In genomic region chr12:4091001-4091789, GRCh38 we compare ENCODE assay signal across 23 cellular contexts.
DNase-seq lines count a peak whose midpoint lies in the region; ATAC-seq lines count a peak whose summit lies in the region.
"Had no signal": no experiment of that assay in that cellular context is flagged by ENCODE, and none has a peak within 500 bp of the region (broad histone marks: within the 10 kb centered on the region; RNA-seq: fewer than 3 reads in every experiment).

No MANE protein-coding gene starts in this region.

- no peaks in the 10 kb centered on the region for H3K36me3 Mint-ChIP-seq in activated T-cell treated with anti-CD3 and anti-CD28 coated beads, Interleukin-2, amount 50 U/mL, for 24 hours (ENCODE audit: low read depth)
- H3K36me3 Mint-ChIP-seq in activated T-cell treated with anti-CD3 and anti-CD28 coated beads, Interleukin-2, amount 50 U/mL, for 72 hours (ENCODE audit: insufficient read depth in 2 of 2), result no peaks in the 10 kb centered on the region
- H3K36me3 Mint-ChIP-seq in dendritic cell treated with granulocyte-macrophage colony-stimulating factor and Interleukin-4, amounts not matched to agents 40 ng/mL and 50 ng/mL, for 4 days (ENCODE audit: low read depth), result no peaks in the 10 kb centered on the region
- H3K36me3 Mint-ChIP-seq in effector memory CD8-positive, alpha-beta T cell (ENCODE audit: insufficient read depth), result no peaks in the 10 kb centered on the region

- no peak overlapping the region for H3K4me3 Mint-ChIP-seq in activated T-cell treated with anti-CD3 and anti-CD28 coated beads, Interleukin-2, amount 50 U/mL, for 24 hours
- H3K4me3 Mint-ChIP-seq in activated T-cell treated with anti-CD3 and anti-CD28 coated beads, Interleukin-2, amount 50 U/mL, for 72 hours, result no peak overlapping the region
- H3K4me3 Mint-ChIP-seq in dendritic cell treated with granulocyte-macrophage colony-stimulating factor and Interleukin-4, amounts not matched to agents 40 ng/mL and 50 ng/mL, for 4 days, result peak overlapping the region; percentile 44
- no peak overlapping the region for H3K4me3 Mint-ChIP-seq in effector memory CD8-positive, alpha-beta T cell

- ATAC-seq in activated T-cell treated with anti-CD3 and anti-CD28 coated beads, Interleukin-2, amount 50 U/mL, for 72 hours (replicated peaks in 1 of 2), result no peak
- no peak for ATAC-seq in effector memory CD8-positive, alpha-beta T cell (replicated peaks)
- ATAC-seq: gastroesophageal sphincter; left lobe of liver; stimulated activated naive CD8-positive, alpha-beta T cell treated with anti-CD3 and anti-CD28 coated beads, Interleukin-15, Interleukin-2, amounts not matched to agents 100 U/mL and 50 U/mL, for 24 hours had no signal

- H3K27ac Mint-ChIP-seq in activated T-cell treated with anti-CD3 and anti-CD28 coated beads, Interleukin-2, amount 50 U/mL, for 24 hours, result peak overlapping the region; percentile 17
- H3K27ac Mint-ChIP-seq in activated T-cell treated with anti-CD3 and anti-CD28 coated beads, Interleukin-2, amount 50 U/mL, for 72 hours, result no peak overlapping the region
- peak overlapping the region; percentile 37 for H3K27ac Mint-ChIP-seq in dendritic cell treated with granulocyte-macrophage colony-stimulating factor and Interleukin-4, amounts not matched to agents 40 ng/mL and 50 ng/mL, for 4 days
- no peak overlapping the region for H3K27ac Mint-ChIP-seq in effector memory CD8-positive, alpha-beta T cell

- intact Hi-C loops in dendritic cell treated with granulocyte-macrophage colony-stimulating factor and Interleukin-4, amounts not matched to agents 40 ng/mL and 50 ng/mL, for 4 days (cut with micrococcal nuclease), result no loop called here

- no peaks in the 10 kb centered on the region for H3K9me3 Mint-ChIP-seq in activated T-cell treated with anti-CD3 and anti-CD28 coated beads, Interleukin-2, amount 50 U/mL, for 24 hours
- H3K9me3 Mint-ChIP-seq in activated T-cell treated with anti-CD3 and anti-CD28 coated beads, Interleukin-2, amount 50 U/mL, for 72 hours, result no peaks in the 10 kb centered on the region
- no peaks in the 10 kb centered on the region for H3K9me3 Mint-ChIP-seq in dendritic cell treated with granulocyte-macrophage colony-stimulating factor and Interleukin-4, amounts not matched to agents 40 ng/mL and 50 ng/mL, for 4 days
- no peaks in the 10 kb centered on the region for H3K9me3 Mint-ChIP-seq in effector memory CD8-positive, alpha-beta T cell

- H3K27ac ChIP-seq in caudate nucleus (ENCODE audit: low read depth, low read length), result no peak overlapping the region
- H3K27ac ChIP-seq: dorsolateral prefrontal cortex, gastroesophageal sphincter, PC-9, VCaP had no signal

- H3K4me1 Mint-ChIP-seq in activated T-cell treated with anti-CD3 and anti-CD28 coated beads, Interleukin-2, amount 50 U/mL, for 24 hours (ENCODE audit: low read depth), result peaks cover 11% of the 10 kb centered on the region
- peaks cover 11% of the 10 kb centered on the region for H3K4me1 Mint-ChIP-seq in activated T-cell treated with anti-CD3 and anti-CD28 coated beads, Interleukin-2, amount 50 U/mL, for 72 hours (ENCODE audit: low read depth)
- H3K4me1 Mint-ChIP-seq in dendritic cell treated with granulocyte-macrophage colony-stimulating factor and Interleukin-4, amounts not matched to agents 40 ng/mL and 50 ng/mL, for 4 days (ENCODE audit: low read depth), result peaks cover 12% of the 10 kb centered on the region
- no peaks in the 10 kb centered on the region for H3K4me1 Mint-ChIP-seq in effector memory CD8-positive, alpha-beta T cell (ENCODE audit: low read depth in 2 of 2)

- DNase-seq in activated T-cell treated with anti-CD3 and anti-CD28 coated beads, Interleukin-2, amount 50 U/mL, for 24 hours, result no peak
- DNase-seq in activated T-cell treated with anti-CD3 and anti-CD28 coated beads, Interleukin-2, amount 50 U/mL, for 72 hours, result no peak
- DNase-seq in OCI-M1 (lab: John Stamatoyannopoulos, UW), result peak; percentile 67
- no peak for DNase-seq in NCI-H446 treated with DMSO at 0.1 percent for 48 hours (lab: John Stamatoyannopoulos, UW)
- no peak for DNase-seq in caudate nucleus (lab: John Stamatoyannopoulos, UW)
- no peak for DNase-seq in effector memory CD8-positive, alpha-beta T cell
- no peak for DNase-seq in NCI-H748 treated with DMSO at 0.1 percent for 48 hours (lab: John Stamatoyannopoulos, UW)
- DNase-seq: activated CD4-positive, alpha-beta T cell treated with anti-CD3 and anti-CD28 coated beads for 4 hours; activated naive CD4-positive, alpha-beta T cell treated with Interleukin-2 at 50 U/mL for 16 hours; activated T-cell treated with anti-CD3 and anti-CD28 coated beads, Interleukin-2, amount 50 U/mL, for 48 hours; cerebellar nuclear complex; COR-L47; dorsolateral prefrontal cortex; hypothalamus; MM.1S; NCI-H510A treated with DMSO at 0.1 percent for 48 hours; PC-9; Right ventricle myocardium superior; stimulated activated naive CD8-positive, alpha-beta T cell treated with anti-CD3 and anti-CD28 coated beads, Interleukin-15, Interleukin-2, amounts not matched to agents 100 U/mL and 50 U/mL, for 24 hours had no signal

- no peaks in the 10 kb centered on the region for H3K27me3 Mint-ChIP-seq in activated T-cell treated with anti-CD3 and anti-CD28 coated beads, Interleukin-2, amount 50 U/mL, for 24 hours
- H3K27me3 Mint-ChIP-seq in activated T-cell treated with anti-CD3 and anti-CD28 coated beads, Interleukin-2, amount 50 U/mL, for 72 hours (ENCODE audit: low read depth), result peaks cover 7% of the 10 kb centered on the region
- H3K27me3 Mint-ChIP-seq in dendritic cell treated with granulocyte-macrophage colony-stimulating factor and Interleukin-4, amounts not matched to agents 40 ng/mL and 50 ng/mL, for 4 days, result peaks cover 10% of the 10 kb centered on the region
- H3K27me3 Mint-ChIP-seq in effector memory CD8-positive, alpha-beta T cell, result peaks cover 17 to 25% of the 10 kb centered on the region in 2 donors

Comparison
In these comparisons a context has a peak if more than half of its experiments do, and no peak if none do; other contexts are left out.
1. H3K27ac Mint-ChIP-seq: peak in activated T-cell treated with anti-CD3 and anti-CD28 coated beads, Interleukin-2, amount 50 U/mL, for 24 hours (single experiment) and dendritic cell treated with granulocyte-macrophage colony-stimulating factor and Interleukin-4, amounts not matched to agents 40 ng/mL and 50 ng/mL, for 4 days (single experiment); none in activated T-cell treated with anti-CD3 and anti-CD28 coated beads, Interleukin-2, amount 50 U/mL, for 72 hours (single experiment) and effector memory CD8-positive, alpha-beta T cell (0 of 2).